In the genomic region with DNA sequence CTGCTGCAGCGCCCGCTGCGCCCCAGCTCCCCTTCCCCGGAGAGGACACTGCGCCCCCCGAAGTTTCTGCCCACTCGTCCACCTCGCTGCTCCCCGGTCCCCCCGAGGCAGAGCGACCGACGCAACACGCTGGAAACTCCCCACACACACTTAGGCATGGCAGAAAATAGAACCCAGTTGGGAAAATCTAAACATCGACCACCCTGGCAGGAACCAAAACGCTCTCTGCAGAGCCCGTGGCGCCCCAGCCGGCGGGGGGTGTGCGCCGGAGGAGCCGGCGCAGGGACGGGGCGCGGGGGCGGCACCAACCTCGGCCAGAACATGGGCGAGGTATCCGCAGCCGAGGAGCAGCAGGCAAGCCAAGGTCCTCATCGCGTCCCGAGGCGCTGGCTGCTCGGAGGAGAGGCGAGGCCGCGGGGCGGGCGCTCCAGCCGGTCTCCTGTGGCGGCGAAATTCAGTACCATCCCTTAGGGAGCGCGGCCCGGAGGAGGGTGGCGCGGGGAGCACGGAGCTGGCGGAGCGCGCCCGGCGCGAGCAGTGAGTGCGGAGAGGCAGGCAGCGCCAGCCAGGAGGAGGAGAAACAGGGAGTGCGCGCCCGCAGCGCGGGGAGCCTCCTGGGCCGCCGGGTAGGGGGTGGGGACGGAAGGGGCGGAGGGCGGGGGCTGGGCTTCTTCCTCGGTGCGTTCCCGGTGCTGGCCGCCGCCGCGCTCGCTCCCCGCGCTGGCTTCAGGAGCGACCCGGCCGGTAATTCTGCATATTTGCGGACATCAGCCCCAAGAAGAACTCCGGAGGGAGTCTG, we compare ENCODE assay signal across 8 cellular contexts. TPM values are rescaled to one million over a fixed set of nuclear protein-coding genes. Genes with fewer than 3 reads are reported as not detected.
DNase-seq lines count a peak whose midpoint lies in the region; ATAC-seq and TF ChIP-seq lines count a peak whose summit lies in the region.

No MANE protein-coding gene starts in this region.

- DNase-seq in CMK (ENCODE audit: low read depth) = peak; percentile 26
- DNase-seq in SK-N-MC (ENCODE audit: low read depth, low spot score) = no peak
- DNase-seq in cardiac fibroblast (ENCODE audit: low read depth in 2 of 2) = peak; percentile 84 to 85
- DNase-seq in iPS-NIHi11 (ENCODE audit: low spot score) = peak; percentile 65
- peak; percentile 87 for DNase-seq in sciatic nerve (ENCODE audit: low spot score)

- H3K9ac ChIP-seq in SK-N-MC (ENCODE audit: insufficient read length) = no peak overlapping the region

- H3K27ac ChIP-seq in SK-N-MC = no peak overlapping the region

- H3K36me3 ChIP-seq in SK-N-MC (ENCODE audit: insufficient read depth, low read length) = no peaks in the 10 kb centered on the region

- no peaks in the 10 kb centered on the region for H3K9me3 ChIP-seq in SK-N-MC (ENCODE audit: low read depth, low read length)

- intact Hi-C loops in sciatic nerve (cut with DNase I) = loop anchor here (10.0 kb wide), 1 partner anchor 184 kb away; no protein-coding TSS in a partner anchor

- peak; percentile 20 for ATAC-seq in HG02642 (IDR thresholded peaks at IDR 0.05; ENCODE audit: poor library complexity, unreplicated experiment)
- ATAC-seq in sciatic nerve = peak; percentile 69
- ATAC-seq in HG02798 (IDR thresholded peaks at IDR 0.05; ENCODE audit: poor library complexity, unreplicated experiment) = no peak
- ATAC-seq in HG03196 (IDR thresholded peaks at IDR 0.05; ENCODE audit: unreplicated experiment) = no peak

- H3K4me3 ChIP-seq in SK-N-MC = peak overlapping the region; percentile 57
- H3K4me3 ChIP-seq in cardiac fibroblast (replicated peaks in 1 of 2; ENCODE audit: low read depth in 2 of 2, low read length in 2 of 2) = peak overlapping the region; percentile 67 to 77

- no peak for TF ChIP-seq CTCF in cardiac fibroblast (IDR thresholded peaks at IDR 0.05; ENCODE audit: low read depth, low read length)

RNA-seq across cellular contexts. Expression of a gene that starts 0.8 kb away (rescaled TPM):
- total RNA-seq in sciatic nerve = 36.5 TPM

Comparison
In these comparisons a context has a peak if more than half of its experiments do, and no peak if none do; other contexts are left out.
1. ATAC-seq: peak in HG02642 (single experiment) and sciatic nerve (single experiment); none in HG02798 (single experiment) and HG03196 (single experiment).